ENCODE assay signal across 6 cellular contexts in the genomic region with DNA sequence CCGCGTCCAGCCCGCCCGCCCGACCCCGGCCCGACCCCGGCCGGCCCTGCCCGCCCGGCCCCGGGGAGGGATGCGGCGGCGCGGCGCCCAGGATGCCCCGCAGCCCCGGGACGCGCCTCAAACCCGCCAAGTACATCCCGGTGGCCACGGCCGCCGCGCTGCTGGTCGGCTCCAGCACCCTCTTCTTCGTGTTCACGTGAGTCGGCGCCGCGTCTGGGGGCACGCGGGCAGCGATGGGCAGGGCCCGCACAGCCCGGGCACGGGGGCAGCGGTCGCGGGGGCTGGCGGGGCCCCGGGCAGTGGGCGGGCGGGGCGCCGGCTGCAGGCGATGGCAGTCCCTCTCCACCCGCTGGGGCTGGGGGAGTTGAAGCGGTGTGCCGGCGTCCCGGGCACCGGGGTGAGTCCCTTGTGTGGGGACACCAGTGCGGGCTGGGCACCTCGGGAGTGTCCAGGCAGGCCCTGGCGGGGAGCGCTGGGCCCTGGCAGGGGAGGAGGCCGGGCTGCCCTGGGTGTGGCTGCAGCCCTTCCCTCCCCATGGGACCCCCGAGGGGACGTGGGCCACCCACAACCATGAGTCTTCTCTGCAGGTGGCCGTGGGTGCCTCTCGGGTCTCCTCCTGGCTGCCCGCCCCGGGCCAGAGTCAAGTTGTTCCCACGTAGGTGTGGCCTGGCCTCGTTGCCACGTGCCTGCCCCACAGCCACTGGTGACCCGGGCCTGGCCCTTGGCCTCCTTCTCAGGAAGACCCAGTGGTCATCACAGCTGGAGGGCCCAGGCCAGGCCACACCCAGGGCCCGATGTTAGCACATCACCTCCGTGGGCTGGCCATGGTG. TPM values are rescaled to one million over a fixed set of nuclear protein-coding genes. Genes with fewer than 3 reads are reported as not detected.
DNase-seq lines count a peak whose midpoint lies in the region; ATAC-seq lines count a peak whose summit lies in the region.

No MANE protein-coding gene starts in this region.

- H3K4me1 ChIP-seq in right cardiac atrium (ENCODE audit: control insufficient read depth, insufficient read depth, low read length) (peaks cover 17% of the 10 kb centered on the region), urinary bladder (ENCODE audit: insufficient read depth) (peaks cover 4% of the 10 kb centered on the region)

- peak; percentile 7 for ATAC-seq in GM19025 (IDR thresholded peaks at IDR 0.05; ENCODE audit: low read depth, unreplicated experiment)
- ATAC-seq in right cardiac atrium: peak in 1 of 2 donors; percentile 20
- ATAC-seq in GM18520 (IDR thresholded peaks at IDR 0.05; ENCODE audit: unreplicated experiment): no peak

- H3K4me3 ChIP-seq in right cardiac atrium (ENCODE audit: low read length) (peak overlapping the region; percentile 89), urinary bladder (ENCODE audit: low read depth, low read length) (peak overlapping the region; percentile 97)

- H3K9me3 Mint-ChIP-seq in T-helper 1 cell treated with Interleukin-12 subunit alpha and Interleukin-12 subunit beta and Interleukin-4 antibody, amounts not matched to agents 30 μg/mL and 1 μg/mL, for 36 hours: no peaks in the 10 kb centered on the region

- under 1% methylated on average over 73 of the region's 73 CpGs for WGBS in right cardiac atrium
- WGBS in urinary bladder: under 1% methylated on average over 73 of the region's 73 CpGs

- H3K9me3 ChIP-seq in right cardiac atrium (ENCODE audit: control insufficient read depth, low read length): no peaks in the 10 kb centered on the region

- DNase-seq in right cardiac atrium (peak; percentile 72 to 83 (median 83)), DMS79 treated with DMSO at 0.1 percent for 48 hours (lab: John Stamatoyannopoulos, UW) (no peak)

- H3K36me3 Mint-ChIP-seq in T-helper 1 cell treated with Interleukin-12 subunit alpha and Interleukin-12 subunit beta and Interleukin-4 antibody, amounts not matched to agents 30 μg/mL and 1 μg/mL, for 36 hours (ENCODE audit: low read depth): peaks cover 2% of the 10 kb centered on the region

- peaks cover 2% of the 10 kb centered on the region for H3K36me3 ChIP-seq in urinary bladder (ENCODE audit: insufficient read depth)

- peak overlapping the region; percentile 62 for H3K4me3 Mint-ChIP-seq in T-helper 1 cell treated with Interleukin-12 subunit alpha and Interleukin-12 subunit beta and Interleukin-4 antibody, amounts not matched to agents 30 μg/mL and 1 μg/mL, for 36 hours

- no peaks in the 10 kb centered on the region for H3K27me3 ChIP-seq in right cardiac atrium (ENCODE audit: control insufficient read depth, insufficient read depth)

- no peak overlapping the region for H3K27ac Mint-ChIP-seq in T-helper 1 cell treated with Interleukin-12 subunit alpha and Interleukin-12 subunit beta and Interleukin-4 antibody, amounts not matched to agents 30 μg/mL and 1 μg/mL, for 36 hours

- H3K4me1 Mint-ChIP-seq in T-helper 1 cell treated with Interleukin-12 subunit alpha and Interleukin-12 subunit beta and Interleukin-4 antibody, amounts not matched to agents 30 μg/mL and 1 μg/mL, for 36 hours (ENCODE audit: low read depth): peaks cover 10% of the 10 kb centered on the region

- intact Hi-C loops in right cardiac atrium (cut with DNase I): no loop called here

- peak overlapping the region; percentile 10 for H3K27ac ChIP-seq in right cardiac atrium (ENCODE audit: low read length)
- no peak overlapping the region for H3K27ac ChIP-seq in urinary bladder (ENCODE audit: low read depth)

- H3K27me3 Mint-ChIP-seq in T-helper 1 cell treated with Interleukin-12 subunit alpha and Interleukin-12 subunit beta and Interleukin-4 antibody, amounts not matched to agents 30 μg/mL and 1 μg/mL, for 36 hours (ENCODE audit: low read depth): no peaks in the 10 kb centered on the region

RNA-seq across cellular contexts. Expression of a gene that starts 0.5 kb away (rescaled TPM):
- 10 to 100 TPM; 49.1 to 64.7 (median 55.7) TPM for total RNA-seq in right cardiac atrium
- 34.2 TPM for polyA plus RNA-seq in right cardiac atrium
- total RNA-seq in urinary bladder: 3.5 TPM
- polyA plus RNA-seq in urinary bladder: 38.8 TPM

RNA-seq across cellular contexts. Expression of a gene that starts 15.0 kb away (rescaled TPM):
- total RNA-seq in right cardiac atrium (10 to 100 TPM; 23.1 to 32.0 (median 29.7) TPM), urinary bladder (23.3 TPM)
- polyA plus RNA-seq in right cardiac atrium (23.1 TPM), urinary bladder (37.9 TPM)

RNA-seq across cellular contexts. Expression of a gene that starts 16.2 kb away (rescaled TPM):
- total RNA-seq in right cardiac atrium (10 to 100 TPM; 32.5 to 46.8 (median 39.5) TPM), urinary bladder (97.2 TPM)
- polyA plus RNA-seq in right cardiac atrium (33.3 TPM), urinary bladder (91.8 TPM)

RNA-seq across cellular contexts. Expression of a gene that starts 18.8 kb away (rescaled TPM):
- total RNA-seq in right cardiac atrium: under 1 TPM; 0.22 to 0.83 (median 0.39) TPM
- 0.54 TPM for polyA plus RNA-seq in right cardiac atrium
- 0.69 TPM for total RNA-seq in urinary bladder
- 0.90 TPM for polyA plus RNA-seq in urinary bladder

RNA-seq across cellular contexts. Expression of a gene that starts 52.0 kb away (rescaled TPM):
- total RNA-seq in right cardiac atrium (10 to 100 TPM; 15.5 to 18.6 (median 17.0) TPM), urinary bladder (24.8 TPM)
- polyA plus RNA-seq in right cardiac atrium (11.2 TPM), urinary bladder (18.9 TPM)

Comparison
In these comparisons a context has a peak if more than half of its experiments do, and no peak if none do; other contexts are left out.
1. RNA of a gene that starts 0.5 kb away (total RNA-seq): 49.1 to 64.7 TPM in right cardiac atrium; 3.5 TPM in urinary bladder (single experiment); every median in the first group is over 10 times any median in the second.